ENCODE assay signal across 20 cellular contexts in the genomic region with DNA sequence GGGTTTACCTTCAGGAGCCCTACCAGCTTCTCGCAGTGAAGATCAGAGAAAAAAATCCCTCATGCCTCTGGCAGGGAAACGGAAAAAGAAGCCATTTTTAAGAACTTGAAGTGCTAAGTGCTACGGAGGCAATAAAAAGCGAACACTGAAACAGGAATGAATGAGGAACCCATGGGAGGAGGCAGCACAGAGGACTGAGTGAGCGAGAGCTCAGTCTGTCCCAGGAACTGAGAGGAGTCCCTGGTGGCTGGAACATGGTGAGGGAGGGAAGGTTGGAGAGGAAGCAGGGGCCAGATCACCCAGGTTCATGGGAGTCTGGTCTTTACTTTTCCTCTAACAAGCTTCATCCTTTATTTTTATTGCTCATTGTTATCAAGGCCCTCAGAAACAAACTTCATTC.
DNase-seq lines count a peak whose midpoint lies in the region; ATAC-seq, FAIRE-seq and TF ChIP-seq lines count a peak whose summit lies in the region.
"Had no signal": no experiment of that assay in that cellular context is flagged by ENCODE, and none has a peak within 500 bp of the region (broad histone marks: within the 10 kb centered on the region; RNA-seq: fewer than 3 reads in every experiment).

No MANE protein-coding gene starts in this region.

- in situ Hi-C loops in IMR-90 (cut with MboI; ENCODE audit: low sequenced_read_pairs) (no loop called here), K562 (cut with MboI) (no loop called here)

- no peak for TF ChIP-seq RAD21 in IMR-90 (IDR thresholded peaks at IDR 0.05; ENCODE audit: low read length)
- TF ChIP-seq RAD21 in K562 (CRISPR knock-in tag; conservative IDR thresholded peaks at IDR 0.05 in 1 of 2, IDR thresholded peaks at IDR 0.05 in 1 of 2), result no peak

- H3K9me3 Mint-ChIP-seq in nephron progenitor cell, result no peaks in the 10 kb centered on the region
- H3K9me3 Mint-ChIP-seq: CD4-positive, alpha-beta T cell had no signal

- H3K27ac Mint-ChIP-seq in nephron progenitor cell, result peak overlapping the region; percentile 87
- H3K27ac Mint-ChIP-seq: CD4-positive, alpha-beta T cell had no signal

- FAIRE-seq in K562 (lab: Jason Lieb, UNC), result no peak
- FAIRE-seq: G401.6, GM12891, H54, HTR-8/SVneo had no signal

- intact Hi-C loops in IMR-90 (cut with micrococcal nuclease), result no loop called here
- intact Hi-C loops in K562 (cut with micrococcal nuclease), result no loop called here

- H2BK5ac ChIP-seq in IMR-90 (ENCODE audit: low read depth, low read length, poor library complexity, severe bottlenecking), result no peak overlapping the region

- POLR2A ChIA-PET in IMR-90 (lab: Charles Lee; ENCODE audit: unreplicated experiment), result interaction anchor here (0.6 to 0.7 kb wide), 2 partner anchors 23 to 52 kb away, joined by 6 to 17 read pairs; no protein-coding TSS in a partner anchor
- POLR2A ChIA-PET in K562 (lab: Yijun Ruan, JAX), result no interaction called here

- no peaks in the 10 kb centered on the region for H3K36me3 Mint-ChIP-seq in nephron progenitor cell (ENCODE audit: low read depth)

- H3K4me2 ChIP-seq in IMR-90 (ENCODE audit: low read depth, low read length) (no peak overlapping the region), K562 (ENCODE audit: insufficient read depth, low read length) (no peak overlapping the region)

- H4K8ac ChIP-seq in IMR-90 (ENCODE audit: low read depth in 2 of 2, low read length in 2 of 2), result no peak overlapping the region

- no peak overlapping the region for H3K23ac ChIP-seq in IMR-90 (ENCODE audit: low read depth, low read length)

- peaks cover 6% of the 10 kb centered on the region for H3K27me3 Mint-ChIP-seq in nephron progenitor cell (ENCODE audit: low read depth, poor library complexity)
- H3K27me3 Mint-ChIP-seq: CD4-positive, alpha-beta T cell had no signal

- H2BK120ac ChIP-seq in IMR-90 (ENCODE audit: low read depth, low read length), result no peak overlapping the region

- dilution Hi-C loops in IMR-90 (cut with HindIII; ENCODE audit: low sequenced_read_pairs, unreplicated experiment), result no loop called here

- BruUV-seq in IMR-90 (replicated peaks; lab: Mats Ljungman, UMichigan), result no TSS peak
- BruUV-seq in K562 (replicated peaks; lab: Mats Ljungman, UMichigan), result no TSS peak

- H3K9me3 ChIP-seq in IMR-90 (ENCODE audit: control insufficient read depth, insufficient read depth, low read length) (no peaks in the 10 kb centered on the region), K562 (replicated peaks; ENCODE audit: control insufficient read depth, insufficient read depth, low read depth, low read length) (no peaks in the 10 kb centered on the region)

- TF ChIP-seq POLR2A in IMR-90 (IDR thresholded peaks at IDR 0.05; ENCODE audit: low read depth, low read length), result no peak
- no peak for TF ChIP-seq POLR2A in K562 (conservative IDR thresholded peaks at IDR 0.05)

- H3K56ac ChIP-seq in IMR-90 (ENCODE audit: extremely low read depth, insufficient read depth, low read length), result no peak overlapping the region

- no peak overlapping the region for H3K18ac ChIP-seq in IMR-90 (ENCODE audit: low read depth, low read length)

- H3K36me3 ChIP-seq in IMR-90 (ENCODE audit: control insufficient read depth, insufficient read depth, low read length) (no peaks in the 10 kb centered on the region), K562 (ENCODE audit: control insufficient read depth, insufficient read depth, low read length) (no peaks in the 10 kb centered on the region)
- H3K36me3 ChIP-seq: BLaER1 treated with 17β-estradiol and CSF1 and Interleukin-3, amounts not matched to agents 10 nM and 100 nM had no signal

- H3K14ac ChIP-seq in IMR-90 (replicated peaks; ENCODE audit: low read depth, low read length), result no peak overlapping the region

- H2BK20ac ChIP-seq in IMR-90 (ENCODE audit: low read depth, low read length), result no peak overlapping the region

- no peak for TF ChIP-seq EP300 in K562 (IDR thresholded peaks at IDR 0.05; ENCODE audit: low read length)

- no peak overlapping the region for H3K4ac ChIP-seq in IMR-90 (ENCODE audit: low read depth, low read length)

- H4K20me1 ChIP-seq in IMR-90 (ENCODE audit: insufficient read depth, low read length) (no peaks in the 10 kb centered on the region), K562 (replicated peaks; ENCODE audit: control insufficient read depth, insufficient read depth, low read length) (no peaks in the 10 kb centered on the region)
- H4K20me1 ChIP-seq: BLaER1 treated with 17β-estradiol and CSF1 and Interleukin-3, amounts not matched to agents 10 nM and 100 nM had no signal

- H2AFZ ChIP-seq in IMR-90 (replicated peaks; ENCODE audit: low read length, poor library complexity) (no peak overlapping the region), K562 (ENCODE audit: low read depth, low read length) (no peak overlapping the region)

- CTCF ChIA-PET in IMR-90 (lab: Yijun Ruan, JAX), result no interaction called here
- CTCF ChIA-PET in K562 (lab: Yijun Ruan, JAX; ENCODE audit: low intra/inter-chr PET ratio), result no interaction called here

- H3K79me1 ChIP-seq in IMR-90 (ENCODE audit: low read depth in 1 of 2, low read length in 2 of 2), result no peaks in the 10 kb centered on the region

- H3K27ac ChIP-seq in IMR-90 (ENCODE audit: insufficient read depth, low read length), result no peak overlapping the region
- no peak overlapping the region for H3K27ac ChIP-seq in K562 (ENCODE audit: extremely low read depth, low read depth, low read length)
- H3K27ac ChIP-seq: BLaER1 treated with 17β-estradiol and CSF1 and Interleukin-3, amounts not matched to agents 10 nM and 100 nM had no signal

- H3K4me1 ChIP-seq in IMR-90 (ENCODE audit: control insufficient read depth, insufficient read depth, low read length), result no peaks in the 10 kb centered on the region
- H3K4me1 ChIP-seq in K562 (replicated peaks in 1 of 2; ENCODE audit: control insufficient read depth in 2 of 2, insufficient read depth in 2 of 2, low read length in 2 of 2), result peaks cover 0 to 30% of the 10 kb centered on the region in 2 experiments; a peak in 4 of 5 replicates

- H4K5ac ChIP-seq in IMR-90 (ENCODE audit: low read depth, low read length), result no peak overlapping the region

- H2AK9ac ChIP-seq in IMR-90 (replicated peaks; ENCODE audit: low read depth, low read length, poor library complexity), result peak overlapping the region; percentile 28

- H2BK15ac ChIP-seq in IMR-90 (ENCODE audit: low read depth, low read length), result no peak overlapping the region

- H3K4me3 Mint-ChIP-seq in nephron progenitor cell, result no peak overlapping the region
- H3K4me3 Mint-ChIP-seq: CD4-positive, alpha-beta T cell had no signal

- TF ChIP-seq CTCF in IMR-90 (conservative IDR thresholded peaks at IDR 0.05; ENCODE audit: low read depth, low read length) (no peak), K562 (IDR thresholded peaks at IDR 0.05 in 2 of 3, conservative IDR thresholded peaks at IDR 0.05 in 1 of 3; ENCODE audit: insufficient read depth in 2 of 3, low read depth in 1 of 3, low read length in 3 of 3) (no peak), nephron progenitor cell (IDR thresholded peaks at IDR 0.05) (no peak)

- H4K91ac ChIP-seq in IMR-90 (ENCODE audit: insufficient read depth, low read depth, low read length), result no peak overlapping the region

- H3K9me1 ChIP-seq in IMR-90 (ENCODE audit: insufficient read depth, low read length) (no peaks in the 10 kb centered on the region), K562 (ENCODE audit: control insufficient read depth, insufficient read depth, low read length) (no peaks in the 10 kb centered on the region)

- WGBS in IMR-90 (ENCODE audit: extremely low coverage in 2 of 2, insufficient read length in 1 of 2), 2 experiments, result 55% methylated on average over 4 of the region's 5 CpGs; no CpG with 5 or more reads in 1 of the 2 experiments
- WGBS in K562 (ENCODE audit: insufficient coverage, low coverage, missing lambda C conversion rate), result 67% methylated on average over 2 of the region's 5 CpGs

- H3K9ac ChIP-seq in IMR-90 (ENCODE audit: low read depth, low read length) (no peak overlapping the region), K562 (ENCODE audit: insufficient read depth in 1 of 2, low read depth in 2 of 2, low read length in 2 of 2) (no peak overlapping the region)
- H3K9ac ChIP-seq: BLaER1 treated with 17β-estradiol and CSF1 and Interleukin-3, amounts not matched to agents 10 nM and 100 nM had no signal

- DNase-seq in CD1c-positive myeloid dendritic cell (ENCODE audit: extremely low spot score), result peak; percentile 62
- no peak for DNase-seq in IMR-90
- DNase-seq in K562 (ENCODE audit: extremely low read depth in 1 of 4, low spot score in 3 of 4), result no peak
- no peak for DNase-seq in nephron progenitor cell
- DNase-seq in effector CD4-positive, alpha-beta T cell, result no peak
- DNase-seq in activated T-cell treated with anti-CD3 and anti-CD28 coated beads, Interleukin-2, amount 50 U/mL, for 48 hours, result no peak
- DNase-seq: ACHN; Calu3; CD4-positive, alpha-beta T cell; DMS153; DMS79 treated with DMSO at 0.1 percent for 48 hours; EL; KG1 had no signal

- H2AK5ac ChIP-seq in IMR-90 (ENCODE audit: low read depth, low read length), result no peak overlapping the region

- H3K4me3 ChIP-seq in IMR-90 (ENCODE audit: insufficient read depth, low read depth, low read length) (no peak overlapping the region), K562 (no peak overlapping the region)
- H3K4me3 ChIP-seq: BLaER1 treated with 17β-estradiol and CSF1 and Interleukin-3, amounts not matched to agents 10 nM and 100 nM had no signal

- H3K79me2 ChIP-seq in K562 (ENCODE audit: control insufficient read depth, insufficient read depth, low read length), result no peaks in the 10 kb centered on the region

- ATAC-seq in IMR-90 (ENCODE audit: low read depth) (no peak), K562 (peak; percentile 47; the same call in 1 of the 3 replicates), HG03045 (IDR thresholded peaks at IDR 0.05; ENCODE audit: unreplicated experiment) (no peak), GM18498 (IDR thresholded peaks at IDR 0.05; ENCODE audit: unreplicated experiment) (no peak)

- no peaks in the 10 kb centered on the region for H3K27me3 ChIP-seq in IMR-90 (ENCODE audit: control insufficient read depth, insufficient read depth, low read length)
- H3K27me3 ChIP-seq in K562 (ENCODE audit: control insufficient read depth in 2 of 2, insufficient read depth in 2 of 2, low read length in 2 of 2), result no peaks in the 10 kb centered on the region
- H3K27me3 ChIP-seq: BLaER1 treated with 17β-estradiol and CSF1 and Interleukin-3, amounts not matched to agents 10 nM and 100 nM had no signal

- peaks cover 53% of the 10 kb centered on the region for H3K4me1 Mint-ChIP-seq in nephron progenitor cell

TF ChIP-seq in IMR-90, 13 proteins besides CTCF, POLR2A, EP300 and RAD21 (continues in another document):
- TF ChIP-seq RCOR1 (IDR thresholded peaks at IDR 0.05; ENCODE audit: insufficient replicate concordance, low read length) (no peak), NFE2L2 (IDR thresholded peaks at IDR 0.05; ENCODE audit: low read depth, low read length) (no peak), MXI1 (IDR thresholded peaks at IDR 0.05; ENCODE audit: borderline replicate concordance, low read depth, low read length) (no peak), MAFK (IDR thresholded peaks at IDR 0.05; ENCODE audit: low read depth, low read length) (no peak)

TF ChIP-seq in K562, 482 proteins besides CTCF, POLR2A, EP300 and RAD21 (continues in another document):
- TF ChIP-seq PHF20 (IDR thresholded peaks at IDR 0.05; ENCODE audit: partially characterized antibody), result no peak
- TF ChIP-seq CSDE1 (IDR thresholded peaks at IDR 0.05), result no peak
- no peak for TF ChIP-seq FOS (IDR thresholded peaks at IDR 0.05; ENCODE audit: extremely low read depth, insufficient read length)
